Comparison of ENCODE assay signal across 8 cellular contexts in genomic region chr19:52270266-52270885, GRCh38. TPM values are rescaled to one million over a fixed set of nuclear protein-coding genes. Genes with fewer than 3 reads are reported as not detected.
DNase-seq lines count a peak whose midpoint lies in the region; ATAC-seq and TF ChIP-seq lines count a peak whose summit lies in the region.

No MANE protein-coding gene starts in this region.

- TF ChIP-seq CTCF in foreskin fibroblast (IDR thresholded peaks at IDR 0.05; ENCODE audit: low read depth, low read length) = no peak

- H3K9ac ChIP-seq in ES-I3 (ENCODE audit: low read depth, low read length) = peak overlapping the region; percentile 99

- H3K4me3 ChIP-seq in foreskin fibroblast (ENCODE audit: low read depth in 1 of 2, low read length in 2 of 2) = peak overlapping the region; percentile 92 to 94

- H3K9me3 ChIP-seq in ES-I3 (ENCODE audit: control insufficient read depth, insufficient read depth, low read length) = peaks cover 3% of the 10 kb centered on the region; the same call in 1 of the 2 replicates

- no peak for ATAC-seq in GM21367 (IDR thresholded peaks at IDR 0.05; ENCODE audit: unreplicated experiment)

- peaks cover 15% of the 10 kb centered on the region for H3K36me3 ChIP-seq in ES-I3 (ENCODE audit: insufficient read depth, low read length)

- no peaks in the 10 kb centered on the region; the same call in 1 of the 2 replicates for H3K4me1 ChIP-seq in ES-I3 (ENCODE audit: insufficient read depth, low read length)

- DNase-seq in HT-29 (ENCODE audit: low spot score) = peak; percentile 58
- DNase-seq in activated CD4-positive, alpha-beta T cell treated with anti-CD3 and anti-CD28 coated beads, Interleukin-2, amount 50 U/mL, for 1 hour = peak; percentile 4
- peak; percentile 6 to 57 for DNase-seq in foreskin fibroblast
- DNase-seq in pons (ENCODE audit: low spot score) = peak; percentile 4
- DNase-seq in NCI-H524 (lab: John Stamatoyannopoulos, UW) = no peak
- DNase-seq in activated gamma-delta T cell (lab: John Stamatoyannopoulos, UW) = no peak

RNA-seq across cellular contexts. Expression of gene ZNF766, which starts 1.0 kb away (rescaled TPM):
- total RNA-seq in HT-29 (2014; rRNA removed; shearing (Covaris generic)) = 6.1 and 9.2 TPM in 2 replicates

RNA-seq across cellular contexts. Expression of gene ZNF480, which starts 26.6 kb away (rescaled TPM):
- total RNA-seq in HT-29 (2014; rRNA removed; shearing (Covaris generic)) = 0.51 and 0.73 TPM in 2 replicates

Comparison
In these comparisons a context has a peak if more than half of its experiments do, and no peak if none do; other contexts are left out.
1. DNase-seq: peak in HT-29 (single experiment), activated CD4-positive, alpha-beta T cell treated with anti-CD3 and anti-CD28 coated beads, Interleukin-2, amount 50 U/mL, for 1 hour (single experiment), foreskin fibroblast (2 of 2) and pons (single experiment); none in NCI-H524 (0 of 2) and activated gamma-delta T cell (single experiment).